31 cellular contexts compared by ENCODE assay signal in genomic region chr16:3479654-3480216, GRCh38. TPM values are rescaled to one million over a fixed set of nuclear protein-coding genes. Genes with fewer than 3 reads are reported as not detected.
A peak's percentile ranks its signal among the peaks of the same experiment; 100 is the strongest.
DNase-seq lines count a peak whose midpoint lies in the region; ATAC-seq, FAIRE-seq and TF ChIP-seq lines count a peak whose summit lies in the region.
"Had no signal": no experiment of that assay in that cellular context is flagged by ENCODE, and none has a peak within 500 bp of the region (broad histone marks: within the 10 kb centered on the region; RNA-seq: fewer than 3 reads in every experiment).

No MANE protein-coding gene starts in this region.

- CTCF ChIA-PET in GM12878 (lab: Yijun Ruan, JAX) (no interaction called here), A673 (lab: Charles Lee) (interaction anchor here (0.7 kb wide), 1 partner anchor 285 kb away, joined by 4 read pairs; no protein-coding TSS in a partner anchor)

- H3K9ac ChIP-seq in GM12878 (ENCODE audit: control insufficient read depth, insufficient read depth, low read length): no peak overlapping the region
- H3K9ac ChIP-seq: BLaER1 treated with 17β-estradiol and CSF1 and Interleukin-3, amounts not matched to agents 10 nM and 100 nM had no signal

- intact Hi-C loops in GM12878 (cut with micrococcal nuclease; ENCODE audit: unreplicated experiment) (no loop called here), A673 (cut with micrococcal nuclease; ENCODE audit: unreplicated experiment) (no loop called here)

- 68% methylated on average over 12 of the region's 12 CpGs for whole genome bisulfite sequencing in GM12878 (ENCODE audit: insufficient coverage, insufficient replicate concordance, low lambda C conversion rate, missing lambda C conversion rate)

- no peak overlapping the region for H3K4me2 ChIP-seq in GM12878 (ENCODE audit: control insufficient read depth, insufficient read depth)
- H3K4me2 ChIP-seq: BLaER1 treated with 17β-estradiol and CSF1 and Interleukin-3, amounts not matched to agents 10 nM and 100 nM; GM23338 had no signal

- RAD21 ChIA-PET in GM12878 (lab: Charles Lee; ENCODE audit: unreplicated experiment): no interaction called here

- ATAC-seq in activated T-cell treated with anti-CD3 and anti-CD28 coated beads, Interleukin-2, amount 50 U/mL, for 72 hours (replicated peaks in 1 of 2): peak; percentile 72 to 87
- ATAC-seq in GM12878: no peak
- ATAC-seq in stimulated activated effector memory CD8-positive, alpha-beta T cell treated with anti-CD3 and anti-CD28 coated beads, Interleukin-12 subunit alpha, Interleukin-12 subunit beta, amount 100 ng/mL, for 72 hours: peak; percentile 85
- ATAC-seq: GM23338, heart right ventricle, left cardiac atrium, right cardiac atrium, upper lobe of right lung had no signal

- no peaks in the 10 kb centered on the region for H4K20me1 ChIP-seq in GM12878 (ENCODE audit: control insufficient read depth, insufficient read depth)

- FAIRE-seq in GM12878 (lab: Jason Lieb, UNC): no peak
- FAIRE-seq: GM12891 had no signal

- SMC1A ChIA-PET in GM12878 (lab: Charles Lee; ENCODE audit: uncharacterized antibody, unreplicated experiment): no interaction called here

- H3K27ac ChIP-seq in GM12878 (ENCODE audit: control insufficient read depth, insufficient read depth) (no peak overlapping the region), A673 (ENCODE audit: low read depth, low read length, poor library complexity, severe bottlenecking) (no peak overlapping the region)
- H3K27ac ChIP-seq: BLaER1 treated with 17β-estradiol and CSF1 and Interleukin-3, amounts not matched to agents 10 nM and 100 nM; colonic mucosa; heart right ventricle; RWPE1; SK-N-MC; spleen; upper lobe of right lung had no signal

- no peaks in the 10 kb centered on the region for H3K27me3 Mint-ChIP-seq in activated T-cell treated with anti-CD3 and anti-CD28 coated beads, Interleukin-2, amount 50 U/mL, for 72 hours (ENCODE audit: low read depth)
- H3K27me3 Mint-ChIP-seq: activated CD4-positive, alpha-beta T cell treated with anti-CD3 and anti-CD28 coated beads, Interleukin-2, amount 10 ng/mL, durations not matched to agents 7 days and 5 days had no signal

- no peak for TF ChIP-seq CTCF in GM13977 (IDR thresholded peaks at IDR 0.05; ENCODE audit: extremely low read depth, insufficient read depth, missing control alignments)
- no peak for TF ChIP-seq CTCF in GM12878 (IDR thresholded peaks at IDR 0.05 in 2 of 3, conservative IDR thresholded peaks at IDR 0.05 in 1 of 3; ENCODE audit: control insufficient read depth in 2 of 3, extremely low read depth in 1 of 3, insufficient read depth in 1 of 3, low read depth in 3 of 3, low read length in 3 of 3)
- TF ChIP-seq CTCF in A673 (conservative IDR thresholded peaks at IDR 0.05; ENCODE audit: low read depth, low read length): no peak

- H3K36me3 ChIP-seq in GM12878 (ENCODE audit: control insufficient read depth in 2 of 2, insufficient read depth in 2 of 2, low read length in 1 of 2): peaks cover 5 to 34% of the 10 kb centered on the region in 2 experiments; a peak in 3 of 4 replicates
- H3K36me3 ChIP-seq in A673 (ENCODE audit: insufficient read depth, low read length, poor library complexity, severe bottlenecking): peaks cover 3% of the 10 kb centered on the region

- no peak for TF ChIP-seq POLR2A in GM12878 (IDR thresholded peaks at IDR 0.05; ENCODE audit: low read depth, low read length)

- peaks cover 2% of the 10 kb centered on the region; the same call in 1 of the 2 replicates for H3K79me2 ChIP-seq in GM12878 (ENCODE audit: control insufficient read depth, insufficient read depth, low read length)

- H3K9me3 Mint-ChIP-seq in activated T-cell treated with anti-CD3 and anti-CD28 coated beads, Interleukin-2, amount 50 U/mL, for 72 hours: no peaks in the 10 kb centered on the region
- H3K9me3 Mint-ChIP-seq in stimulated activated effector memory CD8-positive, alpha-beta T cell treated with anti-CD3 and anti-CD28 coated beads, Interleukin-12 subunit alpha, Interleukin-12 subunit beta, amount 100 ng/mL, for 72 hours: no peaks in the 10 kb centered on the region
- H3K9me3 Mint-ChIP-seq: activated CD4-positive, alpha-beta T cell treated with anti-CD3 and anti-CD28 coated beads, Interleukin-2, amount 10 ng/mL, durations not matched to agents 7 days and 5 days; GM23338; HFFc6 had no signal

- in situ Hi-C loops in GM13977 (cut with MboI; ENCODE audit: low pct_unique_long_range_greater_than_20kb, low sequenced_read_pairs, unreplicated experiment) (no loop called here), GM12878 (cut with MboI) (no loop called here)

- peak overlapping the region; percentile 89 for H3K27ac Mint-ChIP-seq in activated T-cell treated with anti-CD3 and anti-CD28 coated beads, Interleukin-2, amount 50 U/mL, for 72 hours
- H3K27ac Mint-ChIP-seq in stimulated activated effector memory CD8-positive, alpha-beta T cell treated with anti-CD3 and anti-CD28 coated beads, Interleukin-12 subunit alpha, Interleukin-12 subunit beta, amount 100 ng/mL, for 72 hours: peak overlapping the region; percentile 73
- H3K27ac Mint-ChIP-seq: activated CD4-positive, alpha-beta T cell treated with anti-CD3 and anti-CD28 coated beads, Interleukin-2, amount 10 ng/mL, durations not matched to agents 7 days and 5 days; GM23338; HFFc6 had no signal

- H3K27me3 ChIP-seq in GM12878 (replicated peaks in 1 of 2; ENCODE audit: control insufficient read depth in 2 of 2, insufficient read depth in 2 of 2, low read length in 1 of 2): no peaks in the 10 kb centered on the region
- no peaks in the 10 kb centered on the region for H3K27me3 ChIP-seq in A673 (replicated peaks; ENCODE audit: insufficient read depth, low read depth, low read length, poor library complexity)
- H3K27me3 ChIP-seq: BLaER1 treated with 17β-estradiol and CSF1 and Interleukin-3, amounts not matched to agents 10 nM and 100 nM; colonic mucosa; heart right ventricle; spleen; upper lobe of right lung had no signal

- peaks cover 7% of the 10 kb centered on the region for H3K4me1 Mint-ChIP-seq in activated T-cell treated with anti-CD3 and anti-CD28 coated beads, Interleukin-2, amount 50 U/mL, for 72 hours (ENCODE audit: low read depth)
- peaks cover 49% of the 10 kb centered on the region for H3K4me1 Mint-ChIP-seq in stimulated activated effector memory CD8-positive, alpha-beta T cell treated with anti-CD3 and anti-CD28 coated beads, Interleukin-12 subunit alpha, Interleukin-12 subunit beta, amount 100 ng/mL, for 72 hours
- H3K4me1 Mint-ChIP-seq: activated CD4-positive, alpha-beta T cell treated with anti-CD3 and anti-CD28 coated beads, Interleukin-2, amount 10 ng/mL, durations not matched to agents 7 days and 5 days had no signal

- no peaks in the 10 kb centered on the region for H3K9me3 ChIP-seq in GM12878 (replicated peaks; ENCODE audit: control insufficient read depth, insufficient read depth, low read length)
- no peaks in the 10 kb centered on the region for H3K9me3 ChIP-seq in A673 (ENCODE audit: low read depth, low read length, poor library complexity, severe bottlenecking)
- H3K9me3 ChIP-seq: BLaER1 treated with 17β-estradiol and CSF1 and Interleukin-3, amounts not matched to agents 10 nM and 100 nM; colonic mucosa; heart right ventricle; spleen; upper lobe of right lung had no signal

- TF ChIP-seq RAD21 in GM12878 (IDR thresholded peaks at IDR 0.05; ENCODE audit: insufficient read depth, low read depth, low read length): no peak

- H2AFZ ChIP-seq in GM12878 (ENCODE audit: control insufficient read depth, low read depth, low read length): no peak overlapping the region
- H2AFZ ChIP-seq: GM23338 had no signal

- no TSS peak for BruUV-seq in GM12878 (replicated peaks; lab: Mats Ljungman, UMichigan)
- no TSS peak for BruUV-seq in A673 (replicated peaks; lab: Mats Ljungman, UMichigan)

- no peak for TF ChIP-seq EP300 in GM12878 (IDR thresholded peaks at IDR 0.05; ENCODE audit: borderline replicate concordance in 1 of 2, control insufficient read depth in 1 of 2, low read depth in 2 of 2, low read length in 2 of 2)

- H3K4me3 ChIP-seq in GM12878 (no peak overlapping the region), A673 (ENCODE audit: low read depth, low read length, poor library complexity, severe bottlenecking) (no peak overlapping the region)
- H3K4me3 ChIP-seq: BLaER1 treated with 17β-estradiol and CSF1 and Interleukin-3, amounts not matched to agents 10 nM and 100 nM; colonic mucosa; GM23338; heart right ventricle; SK-N-MC; spleen; upper lobe of right lung had no signal

- H3K4me3 Mint-ChIP-seq in activated T-cell treated with anti-CD3 and anti-CD28 coated beads, Interleukin-2, amount 50 U/mL, for 72 hours: no peak overlapping the region
- no peak overlapping the region for H3K4me3 Mint-ChIP-seq in stimulated activated effector memory CD8-positive, alpha-beta T cell treated with anti-CD3 and anti-CD28 coated beads, Interleukin-12 subunit alpha, Interleukin-12 subunit beta, amount 100 ng/mL, for 72 hours
- H3K4me3 Mint-ChIP-seq: activated CD4-positive, alpha-beta T cell treated with anti-CD3 and anti-CD28 coated beads, Interleukin-2, amount 10 ng/mL, durations not matched to agents 7 days and 5 days; GM23338; HFFc6 had no signal

- POLR2A ChIA-PET in GM12878 (lab: Charles Lee): no interaction called here
- POLR2A ChIA-PET in A673 (lab: Charles Lee; ENCODE audit: low non-redundant PET): no interaction called here

- no peaks in the 10 kb centered on the region for H3K4me1 ChIP-seq in GM12878 (ENCODE audit: control insufficient read depth, insufficient read depth, low read length)
- H3K4me1 ChIP-seq in A673 (ENCODE audit: insufficient read depth, low read length, poor library complexity, severe bottlenecking): peaks cover 3% of the 10 kb centered on the region
- H3K4me1 ChIP-seq: BLaER1 treated with 17β-estradiol and CSF1 and Interleukin-3, amounts not matched to agents 10 nM and 100 nM; upper lobe of right lung had no signal

- peaks cover 3 to 15% of the 10 kb centered on the region in 2 donors for H3K36me3 Mint-ChIP-seq in activated T-cell treated with anti-CD3 and anti-CD28 coated beads, Interleukin-2, amount 50 U/mL, for 72 hours (ENCODE audit: insufficient read depth in 2 of 2)
- peaks cover 81% of the 10 kb centered on the region for H3K36me3 Mint-ChIP-seq in stimulated activated effector memory CD8-positive, alpha-beta T cell treated with anti-CD3 and anti-CD28 coated beads, Interleukin-12 subunit alpha, Interleukin-12 subunit beta, amount 100 ng/mL, for 72 hours

- peak; percentile 16 to 38 for DNase-seq in activated T-cell treated with anti-CD3 and anti-CD28 coated beads, Interleukin-2, amount 50 U/mL, for 72 hours
- no peak for DNase-seq in activated T-cell treated with anti-CD3 and anti-CD28 coated beads, Interleukin-2, amount 50 U/mL, for 1 hour
- DNase-seq in GM13977 (ENCODE audit: low spot score): peak; percentile 75
- DNase-seq in GM12878 (ENCODE audit: low read depth, low spot score): no peak
- DNase-seq in stimulated activated effector memory CD8-positive, alpha-beta T cell treated with anti-CD3 and anti-CD28 coated beads, Interleukin-12 subunit alpha, Interleukin-12 subunit beta, amount 100 ng/mL, for 72 hours (ENCODE audit: low spot score in 2 of 2): no peak
- DNase-seq in A673 (ENCODE audit: low spot score): no peak
- DNase-seq in COR-L47 (lab: John Stamatoyannopoulos, UW): no peak
- no peak for DNase-seq in cerebellar nuclear complex (lab: John Stamatoyannopoulos, UW)
- DNase-seq: activated CD4-positive, alpha-beta T cell treated with anti-CD3 and anti-CD28 coated beads, Interleukin-2, amount 10 ng/mL, durations not matched to agents 7 days and 5 days; activated naive CD4-positive, alpha-beta T cell treated with Interleukin-2 at 50 U/mL for 16 hours; colonic mucosa; effector memory CD4-positive, alpha-beta T cell; erythroblast; heart right ventricle; HFFc6; left cardiac atrium; mammary epithelial cell; MV-4-11; NCI-H1694; spleen; upper lobe of right lung had no signal

RNA-seq across cellular contexts. Expression of gene C16orf90, which starts 15.6 kb away (rescaled TPM):
- not detected for total RNA-seq in activated T-cell treated with anti-CD3 and anti-CD28 coated beads, Interleukin-2, amount 50 U/mL, for 72 hours
- total RNA-seq in GM12878 (2013; cell fraction: nucleolus; rRNA removed): not detected in 2 replicates
- total RNA-seq in GM12878 (2014; rRNA removed) (not detected in 2 replicates), GM12878 (2014; rRNA removed; fragmentation: Illumina TruSeq; extraction: Trizol) (not detected in 2 replicates), GM12878 (2021) (not detected in 2 replicates), A673 (2021) (not detected in 2 replicates)
- polyA plus RNA-seq in GM12878 (2011; ENCODE audit: low read depth): not detected
- polyA plus RNA-seq in GM12878 (2011; rRNA removed) (not detected in 2 replicates), GM12878 (2014; fragmentation: Illumina TruSeq; extraction: Trizol) (not detected in 2 replicates), GM12878 (2014; fragmentation: Nextera tagmentation; extraction: Ambion mirVana) (not detected), GM12878 (2014; rRNA removed) (not detected in 2 replicates), GM12878 (2016; fragmentation: Nextera tagmentation; extraction: Ambion mirVana) (not detected)
- polyA plus RNA-seq in GM12878 (2011; cell fraction: cytosol; rRNA removed): not detected in 2 replicates
- polyA plus RNA-seq in GM12878 (2011; cell fraction: nucleus; rRNA removed): not detected in 2 replicates
- not detected in 2 replicates for polyA plus RNA-seq in GM12878 (2012)
- not detected in 2 replicates for polyA minus RNA-seq in GM12878 (2011; rRNA and poly(A)+ RNA removed)
- not detected in 2 replicates for polyA minus RNA-seq in GM12878 (2011; cell fraction: cytosol; rRNA and poly(A)+ RNA removed)
- polyA minus RNA-seq in GM12878 (2011; cell fraction: nucleus; rRNA and poly(A)+ RNA removed): not detected in 2 replicates
- total RNA-seq: activated CD4-positive, alpha-beta T cell treated with anti-CD3 and anti-CD28 coated beads, Interleukin-2, amount 10 ng/mL, durations not matched to agents 7 days and 5 days; colonic mucosa; GM23338; heart right ventricle; HFFc6; left cardiac atrium; LHCN-M2; mammary epithelial cell; NCI-H460; right cardiac atrium; spleen; upper lobe of right lung had no signal
- polyA plus RNA-seq: AG04450, GM23338, heart right ventricle, mammary epithelial cell, neural cell, right cardiac atrium, spleen had no signal

RNA-seq across cellular contexts. Expression of gene CLUAP1, which starts 21.1 kb away (rescaled TPM):
- 10 to 100 TPM; 16.8 to 18.2 TPM for total RNA-seq in activated T-cell treated with anti-CD3 and anti-CD28 coated beads, Interleukin-2, amount 50 U/mL, for 72 hours
- 23.3 and 26.2 TPM in 2 replicates for total RNA-seq in GM12878 (2013; cell fraction: nucleolus; rRNA removed)
- 3.8 and 6.0 TPM in 2 replicates for total RNA-seq in GM12878 (2014; rRNA removed)
- total RNA-seq in GM12878 (2014; rRNA removed; fragmentation: Illumina TruSeq; extraction: Trizol): 8.5 and 11.2 TPM in 2 replicates
- 6.9 and 7.1 TPM in 2 replicates for total RNA-seq in GM12878 (2021)
- polyA plus RNA-seq in GM12878 (2011; ENCODE audit: low read depth): 5.1 TPM
- 15.0 and 19.5 TPM in 2 replicates for polyA plus RNA-seq in GM12878 (2011; rRNA removed)
- polyA plus RNA-seq in GM12878 (2011; cell fraction: cytosol; rRNA removed): 3.5 and 4.4 TPM in 2 replicates
- 5.5 and 5.9 TPM in 2 replicates for polyA plus RNA-seq in GM12878 (2011; cell fraction: nucleus; rRNA removed)
- polyA plus RNA-seq in GM12878 (2012): 6.0 and 7.1 TPM in 2 replicates
- 8.2 and 14.5 TPM in 2 replicates for polyA plus RNA-seq in GM12878 (2014; fragmentation: Illumina TruSeq; extraction: Trizol)
- 10 to 100 TPM; 14.9 to 16.2 TPM for polyA plus RNA-seq in GM12878 (2014; fragmentation: Nextera tagmentation; extraction: Ambion mirVana)
- polyA plus RNA-seq in GM12878 (2014; rRNA removed): 5.0 and 7.9 TPM in 2 replicates
- polyA plus RNA-seq in GM12878 (2016; fragmentation: Nextera tagmentation; extraction: Ambion mirVana): 10 to 100 TPM; 14.6 to 15.1 TPM
- 4.0 and 8.4 TPM in 2 replicates for polyA minus RNA-seq in GM12878 (2011; rRNA and poly(A)+ RNA removed)
- polyA minus RNA-seq in GM12878 (2011; cell fraction: cytosol; rRNA and poly(A)+ RNA removed): 3.9 and 7.2 TPM in 2 replicates
- polyA minus RNA-seq in GM12878 (2011; cell fraction: nucleus; rRNA and poly(A)+ RNA removed): 2.9 and 5.7 TPM in 2 replicates
- 22.6 and 36.5 TPM in 2 replicates for total RNA-seq in A673 (2021)

RNA-seq across cellular contexts. Expression of gene NAA60, which starts 36.3 kb away (rescaled TPM):
- 10 to 100 TPM; 58.5 to 69.7 TPM for total RNA-seq in activated T-cell treated with anti-CD3 and anti-CD28 coated beads, Interleukin-2, amount 50 U/mL, for 72 hours
- total RNA-seq in GM12878 (2013; cell fraction: nucleolus; rRNA removed): 45.2 and 45.7 TPM in 2 replicates
- 17.6 and 19.3 TPM in 2 replicates for total RNA-seq in GM12878 (2014; rRNA removed)
- 10.9 and 15.6 TPM in 2 replicates for total RNA-seq in GM12878 (2014; rRNA removed; fragmentation: Illumina TruSeq; extraction: Trizol)
- 38.6 and 39.7 TPM in 2 replicates for total RNA-seq in GM12878 (2021)
- 14.5 TPM for polyA plus RNA-seq in GM12878 (2011; ENCODE audit: low read depth)
- polyA plus RNA-seq in GM12878 (2011; rRNA removed): 24.3 and 30.8 TPM in 2 replicates
- polyA plus RNA-seq in GM12878 (2011; cell fraction: cytosol; rRNA removed): 18.7 and 24.9 TPM in 2 replicates
- polyA plus RNA-seq in GM12878 (2011; cell fraction: nucleus; rRNA removed): 29.8 and 39.6 TPM in 2 replicates
- 24.4 and 31.3 TPM in 2 replicates for polyA plus RNA-seq in GM12878 (2012)
- 42.5 and 54.7 TPM in 2 replicates for polyA plus RNA-seq in GM12878 (2014; fragmentation: Illumina TruSeq; extraction: Trizol)
- polyA plus RNA-seq in GM12878 (2014; fragmentation: Nextera tagmentation; extraction: Ambion mirVana): 1 to 10 TPM; 6.2 to 9.1 TPM
- 32.2 and 39.1 TPM in 2 replicates for polyA plus RNA-seq in GM12878 (2014; rRNA removed)
- 10 to 100 TPM; 38.4 to 43.1 TPM for polyA plus RNA-seq in GM12878 (2016; fragmentation: Nextera tagmentation; extraction: Ambion mirVana)
- polyA minus RNA-seq in GM12878 (2011; rRNA and poly(A)+ RNA removed): 18.9 and 22.5 TPM in 2 replicates
- 9.1 and 9.8 TPM in 2 replicates for polyA minus RNA-seq in GM12878 (2011; cell fraction: cytosol; rRNA and poly(A)+ RNA removed)
- 11.0 and 15.4 TPM in 2 replicates for polyA minus RNA-seq in GM12878 (2011; cell fraction: nucleus; rRNA and poly(A)+ RNA removed)
- 39.4 and 40.7 TPM in 2 replicates for total RNA-seq in A673 (2021)

RNA-seq across cellular contexts. Expression of gene ZNF597, which starts 36.4 kb away (rescaled TPM):
- total RNA-seq in activated T-cell treated with anti-CD3 and anti-CD28 coated beads, Interleukin-2, amount 50 U/mL, for 72 hours: 1 to 10 TPM; 3.8 to 4.5 TPM
- total RNA-seq in GM12878 (2013; cell fraction: nucleolus; rRNA removed): 9.8 and 9.9 TPM in 2 replicates
- 2.4 TPM in 2 replicates for total RNA-seq in GM12878 (2014; rRNA removed)
- 2.8 TPM in 2 replicates for total RNA-seq in GM12878 (2014; rRNA removed; fragmentation: Illumina TruSeq; extraction: Trizol)
- 1.9 and 2.0 TPM in 2 replicates for total RNA-seq in GM12878 (2021)
- polyA plus RNA-seq in GM12878 (2011; ENCODE audit: low read depth): 1.1 TPM
- 2.7 and 3.1 TPM in 2 replicates for polyA plus RNA-seq in GM12878 (2011; rRNA removed)
- polyA plus RNA-seq in GM12878 (2011; cell fraction: cytosol; rRNA removed): 1.3 and 1.5 TPM in 2 replicates
- 2.0 and 2.3 TPM in 2 replicates for polyA plus RNA-seq in GM12878 (2011; cell fraction: nucleus; rRNA removed)
- 1.7 and 1.8 TPM in 2 replicates for polyA plus RNA-seq in GM12878 (2012)
- 2.0 and 2.8 TPM in 2 replicates for polyA plus RNA-seq in GM12878 (2014; fragmentation: Illumina TruSeq; extraction: Trizol)
- polyA plus RNA-seq in GM12878 (2014; fragmentation: Nextera tagmentation; extraction: Ambion mirVana): under 1 TPM; 0.80 to 0.85 TPM
- polyA plus RNA-seq in GM12878 (2014; rRNA removed): 1.2 and 1.5 TPM in 2 replicates
- 1 to 10 TPM; 1.3 to 2.8 TPM for polyA plus RNA-seq in GM12878 (2016; fragmentation: Nextera tagmentation; extraction: Ambion mirVana)
- 3.2 and 3.4 TPM in 2 replicates for polyA minus RNA-seq in GM12878 (2011; rRNA and poly(A)+ RNA removed)
- polyA minus RNA-seq in GM12878 (2011; cell fraction: cytosol; rRNA and poly(A)+ RNA removed): 1.8 and 2.1 TPM in 2 replicates
- polyA minus RNA-seq in GM12878 (2011; cell fraction: nucleus; rRNA and poly(A)+ RNA removed): 1.5 and 2.9 TPM in 2 replicates
- 2.4 and 2.8 TPM in 2 replicates for total RNA-seq in A673 (2021)

Comparison
In these comparisons a context has a peak if more than half of its experiments do, and no peak if none do; other contexts are left out.
1. DNase-seq: peak in activated T-cell treated with anti-CD3 and anti-CD28 coated beads, Interleukin-2, amount 50 U/mL, for 72 hours (2 of 2) and GM13977 (single experiment); none in activated T-cell treated with anti-CD3 and anti-CD28 coated beads, Interleukin-2, amount 50 U/mL, for 1 hour (single experiment), GM12878 (single experiment), stimulated activated effector memory CD8-positive, alpha-beta T cell treated with anti-CD3 and anti-CD28 coated beads, Interleukin-12 subunit alpha, Interleukin-12 subunit beta, amount 100 ng/mL, for 72 hours (0 of 2), A673 (single experiment), COR-L47 (single experiment) and cerebellar nuclear complex (0 of 2).